Comparison of ENCODE assay signal across 25 cellular contexts in genomic region chr21:24255591-24255990, GRCh38.
"Had no signal": no experiment of that assay in that cellular context is flagged by ENCODE, and none has a peak within 500 bp of the region (broad histone marks: within the 10 kb centered on the region; RNA-seq: fewer than 3 reads in every experiment).

No MANE protein-coding gene starts in this region.

- H3K4me1 Mint-ChIP-seq: memory B cell, natural killer cell had no signal

- H3K27ac Mint-ChIP-seq: memory B cell, natural killer cell, type B pancreatic cell had no signal

- ATAC-seq: foreskin keratinocyte, gastroesophageal sphincter, heart left ventricle, left lobe of liver, natural killer cell, psoas muscle, right cardiac atrium had no signal

- H3K27me3 Mint-ChIP-seq: memory B cell, type B pancreatic cell had no signal

- H3K27ac ChIP-seq: coronary artery, esophagus muscularis mucosa, foreskin keratinocyte, gastroesophageal sphincter, heart left ventricle, hepatocyte, ovary, psoas muscle, sigmoid colon, spleen, testis, tibial artery had no signal

- H3K9me3 ChIP-seq: esophagus muscularis mucosa, gastroesophageal sphincter, ovary, psoas muscle, sigmoid colon, testis, tibial artery had no signal

- H3K4me1 ChIP-seq: esophagus muscularis mucosa, foreskin keratinocyte, gastroesophageal sphincter, heart left ventricle, psoas muscle, sigmoid colon, spleen, testis, tibial artery had no signal

- H3K4me2 ChIP-seq: hepatocyte had no signal

- H3K79me2 ChIP-seq: hepatocyte had no signal

- H3K9me3 Mint-ChIP-seq: type B pancreatic cell had no signal

- DNase-seq: dermis blood vessel endothelial cell; effector memory CD4-positive, alpha-beta T cell; foreskin keratinocyte; heart left ventricle; kidney; natural killer cell; occipital lobe; ovary; posterior cingulate gyrus; psoas muscle; sigmoid colon; spleen; stimulated activated naive CD4-positive, alpha-beta T cell; substantia nigra; testis; tibial artery had no signal

- H2AFZ ChIP-seq: hepatocyte had no signal

- H3K36me3 ChIP-seq: esophagus muscularis mucosa, gastroesophageal sphincter, heart left ventricle, ovary, sigmoid colon, spleen, tibial artery had no signal

- H3K27me3 ChIP-seq: esophagus muscularis mucosa, foreskin keratinocyte, gastroesophageal sphincter, heart left ventricle, hepatocyte, ovary, sigmoid colon, spleen, testis, tibial artery had no signal

- H3K4me3 ChIP-seq: coronary artery, esophagus muscularis mucosa, gastroesophageal sphincter, heart left ventricle, hepatocyte, lung, ovary, psoas muscle, sigmoid colon, spleen, testis, tibial artery had no signal

- H3K4me3 Mint-ChIP-seq: memory B cell, natural killer cell, type B pancreatic cell had no signal
